14 cellular contexts compared by ENCODE assay signal in genomic region chr6:119960065-119960464, GRCh38.
DNase-seq lines count a peak whose midpoint lies in the region; ATAC-seq and TF ChIP-seq lines count a peak whose summit lies in the region.
"Had no signal": no experiment of that assay in that cellular context is flagged by ENCODE, and none has a peak within 500 bp of the region (broad histone marks: within the 10 kb centered on the region; RNA-seq: fewer than 3 reads in every experiment).

No MANE protein-coding gene starts in this region.

- intact Hi-C loops in lower leg skin (cut with DNase I; ENCODE audit: low total_unique reads): no loop called here

- no peaks in the 10 kb centered on the region for H3K36me3 ChIP-seq in GM23338 (ENCODE audit: insufficient read depth)
- H3K36me3 ChIP-seq: BLaER1 had no signal

- TF ChIP-seq CTCF in GM23338 (conservative IDR thresholded peaks at IDR 0.05; ENCODE audit: low read depth in 2 of 2) (no peak), neural crest cell (conservative IDR thresholded peaks at IDR 0.05) (no peak), lower leg skin (IDR thresholded peaks at IDR 0.05) (no peak)

- no peak for ATAC-seq in GM23338
- no peak for ATAC-seq in activated naive CD4-positive, alpha-beta T cell treated with anti-CD3 and anti-CD28 coated beads, Interleukin-2, amount 50 U/mL, for 72 hours
- ATAC-seq: A549 had no signal

- H3K4me1 ChIP-seq in GM23338 (ENCODE audit: insufficient read depth): peaks cover 26% of the 10 kb centered on the region; the same call in 1 of the 2 replicates
- H3K4me1 ChIP-seq: A549, BLaER1 had no signal

- 36 to 40% methylated on average over 2 of the region's 2 CpGs for WGBS in lower leg skin, 2 donors

- H3K36me3 Mint-ChIP-seq in GM23338 (ENCODE audit: low read depth) (no peaks in the 10 kb centered on the region), neural crest cell (ENCODE audit: low read depth) (no peaks in the 10 kb centered on the region)
- no peaks in the 10 kb centered on the region for H3K36me3 Mint-ChIP-seq in activated naive CD4-positive, alpha-beta T cell treated with anti-CD3 and anti-CD28 coated beads, Interleukin-2, amount 50 U/mL, for 72 hours
- H3K36me3 Mint-ChIP-seq: CD8-positive, alpha-beta memory T cell had no signal

- H3K27ac ChIP-seq in GM23338 (ENCODE audit: low read depth): peak overlapping the region; percentile 35; the same call in 1 of the 2 replicates
- H3K27ac ChIP-seq: A549, BLaER1, GM23248 had no signal

- no peaks in the 10 kb centered on the region for H3K27me3 ChIP-seq in GM23338 (ENCODE audit: insufficient read depth)
- H3K27me3 ChIP-seq: BLaER1 had no signal

- no peaks in the 10 kb centered on the region for H3F3A ChIP-seq in GM23338 (replicated peaks; ENCODE audit: low read depth)

- H4K20me1 ChIP-seq in GM23338 (replicated peaks; ENCODE audit: insufficient read depth): no peaks in the 10 kb centered on the region
- H4K20me1 ChIP-seq: BLaER1 had no signal

- H3K4me3 ChIP-seq in GM23338: no peak overlapping the region
- H3K4me3 ChIP-seq in lower leg skin (ENCODE audit: low read depth, poor library complexity, severe bottlenecking): no peak overlapping the region
- H3K4me3 ChIP-seq: A549, BLaER1, GM23248 had no signal

- H3K4me3 Mint-ChIP-seq in GM23338 (no peak overlapping the region), neural crest cell (no peak overlapping the region)
- H3K4me3 Mint-ChIP-seq: CD8-positive, alpha-beta memory T cell; H9 had no signal

- DNase-seq in GM23338 (ENCODE audit: low spot score): peak; percentile 3
- DNase-seq in NCI-H2171 (lab: John Stamatoyannopoulos, UW): peak; percentile 45
- DNase-seq in cerebellar cortex (ENCODE audit: low spot score): peak; percentile 85
- DNase-seq in neural crest cell (ENCODE audit: low read depth, low spot score): no peak
- DNase-seq in lower leg skin (ENCODE audit: low spot score in 2 of 2): no peak
- DNase-seq in germinal center (ENCODE audit: low spot score): no peak
- DNase-seq in activated naive CD4-positive, alpha-beta T cell treated with anti-CD3 and anti-CD28 coated beads, Interleukin-2, amount 50 U/mL, for 72 hours (ENCODE audit: low spot score in 2 of 2): no peak
- DNase-seq: Caco-2; CD8-positive, alpha-beta memory T cell; DMS53; GM23248; H9 had no signal

- H3K9me2 ChIP-seq in GM23338 (ENCODE audit: insufficient read depth): no peaks in the 10 kb centered on the region

- peak overlapping the region; percentile 53; the same call in 1 of the 2 replicates for H3K4me2 ChIP-seq in GM23338
- H3K4me2 ChIP-seq: A549, BLaER1 had no signal

- H3K27ac Mint-ChIP-seq in GM23338 (peak overlapping the region; percentile 61), neural crest cell (ENCODE audit: unreplicated experiment) (peak overlapping the region; percentile 68)
- H3K27ac Mint-ChIP-seq in activated naive CD4-positive, alpha-beta T cell treated with anti-CD3 and anti-CD28 coated beads, Interleukin-2, amount 50 U/mL, for 72 hours: no peak overlapping the region
- H3K27ac Mint-ChIP-seq: CD8-positive, alpha-beta memory T cell; H9 had no signal

- H3K79me2 ChIP-seq in GM23338 (replicated peaks; ENCODE audit: insufficient read depth): no peaks in the 10 kb centered on the region

- H2AFZ ChIP-seq in GM23338: peak overlapping the region; percentile 39
- H2AFZ ChIP-seq: GM23248 had no signal

- no peak for TF ChIP-seq POLR2A in lower leg skin (IDR thresholded peaks at IDR 0.05)

- H3K4me1 Mint-ChIP-seq in GM23338: peaks cover 20% of the 10 kb centered on the region
- H3K4me1 Mint-ChIP-seq in neural crest cell: no peaks in the 10 kb centered on the region
- H3K4me1 Mint-ChIP-seq: CD8-positive, alpha-beta memory T cell had no signal

- H3K27me3 Mint-ChIP-seq in GM23338 (ENCODE audit: insufficient read depth, low read depth, poor library complexity) (no peaks in the 10 kb centered on the region), neural crest cell (ENCODE audit: low read depth) (no peaks in the 10 kb centered on the region)
- H3K27me3 Mint-ChIP-seq: CD8-positive, alpha-beta memory T cell had no signal

- H3K9me3 Mint-ChIP-seq in GM23338 (no peaks in the 10 kb centered on the region), neural crest cell (no peaks in the 10 kb centered on the region)
- no peaks in the 10 kb centered on the region for H3K9me3 Mint-ChIP-seq in activated naive CD4-positive, alpha-beta T cell treated with anti-CD3 and anti-CD28 coated beads, Interleukin-2, amount 50 U/mL, for 72 hours
- H3K9me3 Mint-ChIP-seq: CD8-positive, alpha-beta memory T cell; H9 had no signal

TF ChIP-seq in GM23338, 12 proteins besides CTCF, POLR2A, EP300 and RAD21 (continues in another document):
- TF ChIP-seq ZNF331 (CRISPR knock-in tag; IDR thresholded peaks at IDR 0.05; ENCODE audit: low read depth) (no peak), EZH2 (IDR thresholded peaks at IDR 0.05; ENCODE audit: low read depth, unreplicated experiment) (no peak), ZNF114 (CRISPR knock-in tag; IDR thresholded peaks at IDR 0.05) (no peak), EZH2phosphoT487 (IDR thresholded peaks at IDR 0.05; ENCODE audit: unreplicated experiment) (no peak), STAT1 (IDR thresholded peaks at IDR 0.05; ENCODE audit: unreplicated experiment) (no peak), JUNB (IDR thresholded peaks at IDR 0.05; ENCODE audit: unreplicated experiment) (no peak), NANOG (IDR thresholded peaks at IDR 0.05; ENCODE audit: borderline replicate concordance) (no peak), ETS1 (IDR thresholded peaks at IDR 0.05) (no peak), ZNF462 (CRISPR knock-in tag; IDR thresholded peaks at IDR 0.05) (no peak), CREB1 (CRISPR knock-in tag; IDR thresholded peaks at IDR 0.05; ENCODE audit: low read depth) (no peak), POLR2AphosphoS5 (IDR thresholded peaks at IDR 0.05; ENCODE audit: low read depth) (no peak)

Comparison
In these comparisons a context has a peak if more than half of its experiments do, and no peak if none do; other contexts are left out.
1. DNase-seq: peak in GM23338 (single experiment), NCI-H2171 (single experiment) and cerebellar cortex (single experiment); none in neural crest cell (single experiment), lower leg skin (0 of 2), germinal center (single experiment) and activated naive CD4-positive, alpha-beta T cell treated with anti-CD3 and anti-CD28 coated beads, Interleukin-2, amount 50 U/mL, for 72 hours (0 of 2).
2. H3K27ac Mint-ChIP-seq: peak in GM23338 (single experiment) and neural crest cell (single experiment); none in activated naive CD4-positive, alpha-beta T cell treated with anti-CD3 and anti-CD28 coated beads, Interleukin-2, amount 50 U/mL, for 72 hours (0 of 2).